18 cellular contexts compared by ENCODE assay signal in genomic region chr10:20299037-20299557, GRCh38.
"Had no signal": no experiment of that assay in that cellular context is flagged by ENCODE, and none has a peak within 500 bp of the region (broad histone marks: within the 10 kb centered on the region; RNA-seq: fewer than 3 reads in every experiment).

No MANE protein-coding gene starts in this region.

- H3K4me1 ChIP-seq: gastroesophageal sphincter, heart left ventricle, right atrium auricular region had no signal

- H3K36me3 ChIP-seq: gastroesophageal sphincter, heart left ventricle, right atrium auricular region had no signal

- ATAC-seq: activated naive CD8-positive, alpha-beta T cell treated with anti-CD3 and anti-CD28 coated beads, Interleukin-2, amount 50 U/mL, for 24 hours; activated T-cell treated with anti-CD3 and anti-CD28 coated beads, Interleukin-2, amount 50 U/mL, for 4 hours; gastroesophageal sphincter; heart left ventricle; left ventricle myocardium superior; natural killer cell treated with Interleukin-12 subunit alpha and Interleukin-12 subunit beta and Interleukin-15 and Interleukin-18, amount 100 ng/mL, for 72 hours; stimulated activated naive CD8-positive, alpha-beta T cell treated with anti-CD3 and anti-CD28 coated beads, Interleukin-15, Interleukin-2, amounts not matched to agents 100 U/mL and 50 U/mL, for 24 hours had no signal

- H3K27me3 ChIP-seq: gastroesophageal sphincter, heart left ventricle, right atrium auricular region had no signal

- H3K27ac ChIP-seq: gastroesophageal sphincter, heart left ventricle, right atrium auricular region, skin epidermis had no signal

- DNase-seq: activated CD4-positive, alpha-beta T cell treated with anti-CD3 and anti-CD28 coated beads, Interleukin-2, amount 50 U/mL, for 1 hour; activated CD4-positive, CD25-positive, alpha-beta regulatory T cell treated with anti-CD3 and anti-CD28 coated beads, Interleukin-2, amount 50 U/mL, for 72 hours; activated CD8-positive, alpha-beta memory T cell treated with anti-CD3 and anti-CD28 coated beads, Interleukin-2, amount 50 U/mL, for 4 hours; activated effector memory CD4-positive, alpha-beta T cell treated with Interleukin-2 at 50 U/mL for 16 hours; activated naive CD4-positive, alpha-beta T cell treated with anti-CD3 and anti-CD28 coated beads, Interleukin-2, amount 10 ng/mL, durations not matched to agents 7 days and 5 days; activated naive CD8-positive, alpha-beta T cell treated with anti-CD3 and anti-CD28 coated beads, Interleukin-2, amount 50 U/mL, for 24 hours; activated T-cell treated with anti-CD3 and anti-CD28 coated beads, Interleukin-2, amount 50 U/mL, for 4 hours; aorta; heart left ventricle; kidney glomerular epithelial cell; left ventricle myocardium superior; posterior cingulate gyrus; stimulated activated naive CD8-positive, alpha-beta T cell treated with anti-CD3 and anti-CD28 coated beads, Interleukin-15, Interleukin-2, amounts not matched to agents 100 U/mL and 50 U/mL, for 24 hours; trophoblast cell had no signal

- H3K4me3 ChIP-seq: gastroesophageal sphincter, heart left ventricle, right atrium auricular region, skin epidermis had no signal

- H3K9me3 ChIP-seq: right atrium auricular region had no signal
